ENCODE assay signal across 16 cellular contexts in the genomic region with DNA sequence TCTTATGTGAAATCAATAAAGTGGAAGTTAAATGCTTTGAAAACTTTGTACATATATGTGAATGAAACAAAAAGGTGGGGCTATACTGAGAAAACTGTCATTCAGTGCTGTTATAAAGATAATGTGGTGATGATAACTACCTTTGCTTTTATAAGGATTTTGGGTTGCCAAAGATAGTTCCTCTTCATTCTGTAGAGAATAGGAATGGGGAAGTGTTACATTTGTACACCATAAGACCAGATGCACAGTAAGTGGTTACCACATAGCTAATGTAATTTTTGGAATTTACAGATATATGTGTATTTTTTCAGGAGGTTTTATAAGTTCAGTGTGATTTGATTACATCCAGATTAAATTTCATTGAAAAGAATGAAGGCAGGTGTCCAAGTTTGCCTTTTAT.
"Had no signal": no experiment of that assay in that cellular context is flagged by ENCODE, and none has a peak within 500 bp of the region (broad histone marks: within the 10 kb centered on the region; RNA-seq: fewer than 3 reads in every experiment).

No MANE protein-coding gene starts in this region.

- H3K4me3 ChIP-seq: cardiac muscle cell, right atrium auricular region, skin epidermis, transverse colon had no signal

- ATAC-seq: natural killer cell treated with Interleukin-12 subunit alpha and Interleukin-12 subunit beta and Interleukin-15 and Interleukin-18, amount 100 ng/mL, for 72 hours had no signal

- H3K9me3 ChIP-seq: right atrium auricular region, transverse colon had no signal

- H3K27ac ChIP-seq: cardiac muscle cell, epithelial cell of prostate, right atrium auricular region, skin epidermis, transverse colon had no signal

- H3K27me3 ChIP-seq: cardiac muscle cell, right atrium auricular region, transverse colon had no signal

- DNase-seq: activated CD4-positive, alpha-beta T cell treated with anti-CD3 and anti-CD28 coated beads, Interleukin-2, amount 50 U/mL, for 1 hour; activated naive CD4-positive, alpha-beta T cell treated with anti-CD3 and anti-CD28 coated beads, Interleukin-2, amount 10 ng/mL, durations not matched to agents 7 days and 5 days; activated T-cell treated with anti-CD3 and anti-CD28 coated beads for 4 hours; head of caudate nucleus; kidney glomerular epithelial cell; mesenchymal stem cell; stimulated activated CD4-positive, alpha-beta T cell treated with anti-CD3 and anti-CD28 coated beads, Interleukin-15, amount 100 ng/mL, for 24 hours; stimulated activated CD4-positive, alpha-beta T cell treated with anti-CD3 and anti-CD28 coated beads, Interleukin-4, amount 100 ng/mL, for 1 hour; stimulated activated naive CD4-positive, alpha-beta T cell; substantia nigra; transverse colon had no signal
